In genomic region chr1:197198333-197198732, GRCh38 we compare ENCODE assay signal across 10 cellular contexts. TPM values are rescaled to one million over a fixed set of nuclear protein-coding genes. Genes with fewer than 3 reads are reported as not detected.
DNase-seq lines count a peak whose midpoint lies in the region; ATAC-seq and TF ChIP-seq lines count a peak whose summit lies in the region.
"Had no signal": no experiment of that assay in that cellular context is flagged by ENCODE, and none has a peak within 500 bp of the region (broad histone marks: within the 10 kb centered on the region; RNA-seq: fewer than 3 reads in every experiment).

No MANE protein-coding gene starts in this region.

- H3K4me1 Mint-ChIP-seq in activated naive CD8-positive, alpha-beta T cell treated with anti-CD3 and anti-CD28 coated beads, Interleukin-2, amount 50 U/mL, for 24 hours, result peaks cover 76% of the 10 kb centered on the region

- H3K4me3 Mint-ChIP-seq in activated naive CD8-positive, alpha-beta T cell treated with anti-CD3 and anti-CD28 coated beads, Interleukin-2, amount 50 U/mL, for 24 hours, result peak overlapping the region; percentile 96

- H3K9me3 ChIP-seq in heart right ventricle, result no peaks in the 10 kb centered on the region
- H3K9me3 ChIP-seq in tibial artery, result no peaks in the 10 kb centered on the region

- 76 to 91% methylated on average over 2 of the region's 2 CpGs for whole genome bisulfite sequencing in heart right ventricle, 2 donors

- H3K27ac ChIP-seq in heart right ventricle, result no peak overlapping the region
- H3K27ac ChIP-seq in tibial artery, result peak overlapping the region in 1 of 2 donors; percentile 45
- H3K27ac ChIP-seq: VCaP had no signal

- ATAC-seq in heart right ventricle, result no peak
- no peak for ATAC-seq in activated naive CD8-positive, alpha-beta T cell treated with anti-CD3 and anti-CD28 coated beads, Interleukin-2, amount 50 U/mL, for 24 hours

- H3K9me3 Mint-ChIP-seq in activated naive CD8-positive, alpha-beta T cell treated with anti-CD3 and anti-CD28 coated beads, Interleukin-2, amount 50 U/mL, for 24 hours, result no peaks in the 10 kb centered on the region

- peaks cover 5% of the 10 kb centered on the region for H3K36me3 Mint-ChIP-seq in activated naive CD8-positive, alpha-beta T cell treated with anti-CD3 and anti-CD28 coated beads, Interleukin-2, amount 50 U/mL, for 24 hours (ENCODE audit: low read depth)

- H3K4me1 ChIP-seq in heart right ventricle (peaks cover 0 to 65% (median 45%) of the 10 kb centered on the region in 9 donors), tibial artery (peaks cover 0 to 72% (median 20%) of the 10 kb centered on the region in 4 donors)

- H3K36me3 ChIP-seq in heart right ventricle (no peaks in the 10 kb centered on the region), kidney epithelial cell (ENCODE audit: control insufficient read depth, insufficient read depth, low read length) (no peaks in the 10 kb centered on the region), tibial artery (no peaks in the 10 kb centered on the region)

- H3K27ac Mint-ChIP-seq in activated naive CD8-positive, alpha-beta T cell treated with anti-CD3 and anti-CD28 coated beads, Interleukin-2, amount 50 U/mL, for 24 hours, result no peak overlapping the region

- no peaks in the 10 kb centered on the region for H3K27me3 ChIP-seq in heart right ventricle
- H3K27me3 ChIP-seq in kidney epithelial cell (ENCODE audit: control insufficient read depth, insufficient read depth, low read length), result no peaks in the 10 kb centered on the region
- H3K27me3 ChIP-seq in tibial artery, result no peaks in the 10 kb centered on the region

- no peak for TF ChIP-seq CTCF in heart right ventricle (IDR thresholded peaks at IDR 0.05)
- no peak for TF ChIP-seq CTCF in kidney epithelial cell (IDR thresholded peaks at IDR 0.05; ENCODE audit: insufficient read depth, low read length, poor library complexity, severe bottlenecking)
- no peak for TF ChIP-seq CTCF in tibial artery (IDR thresholded peaks at IDR 0.05)

- H3K27me3 Mint-ChIP-seq in activated naive CD8-positive, alpha-beta T cell treated with anti-CD3 and anti-CD28 coated beads, Interleukin-2, amount 50 U/mL, for 24 hours, result peaks cover 2% of the 10 kb centered on the region

- intact Hi-C loops in heart right ventricle (cut with DNase I), result no loop called here
- intact Hi-C loops in cardiac septum (cut with DNase I), result loop anchor here (5.0 kb wide), 1 partner anchor 46 kb away; no protein-coding TSS in a partner anchor
- intact Hi-C loops in tibial artery (cut with DNase I; ENCODE audit: low total_unique reads), result no loop called here

- no peak for DNase-seq in heart right ventricle
- DNase-seq in cardiac septum (ENCODE audit: low spot score), result no peak
- no peak for DNase-seq in activated naive CD8-positive, alpha-beta T cell treated with anti-CD3 and anti-CD28 coated beads, Interleukin-2, amount 50 U/mL, for 24 hours
- DNase-seq in kidney epithelial cell (ENCODE audit: low read depth), result no peak
- DNase-seq in tibial artery, result no peak
- DNase-seq in MV-4-11 (lab: John Stamatoyannopoulos, UW), result no peak
- DNase-seq in NCI-H1048 (lab: John Stamatoyannopoulos, UW), result no peak
- DNase-seq in NCI-H526 (lab: John Stamatoyannopoulos, UW), result no peak
- DNase-seq: midbrain had no signal

- H3K4me3 ChIP-seq in heart right ventricle (peak overlapping the region in 9 of 10 donors; percentile 4 to 94 (median 78)), kidney epithelial cell (ENCODE audit: low read depth, low read length) (peak overlapping the region; percentile 18), tibial artery (peak overlapping the region; percentile 69 to 76)

RNA-seq across cellular contexts. Expression of gene ZBTB41, which starts 2.8 kb away (rescaled TPM):
- total RNA-seq in heart right ventricle (10 to 100 TPM in 5 of 10 donors, 1 to 10 TPM in 5; 6.9 to 11.5 (median 10.2) TPM), cardiac septum (10.3 TPM), kidney epithelial cell (11.7 and 13.5 TPM in 2 replicates)
- polyA plus RNA-seq in heart right ventricle, result 1 to 10 TPM; 1.8 to 2.6 TPM

RNA-seq across cellular contexts. Expression of gene ASPM, which starts 51.9 kb away (rescaled TPM):
- 1 to 10 TPM in 2 of 10 donors, under 1 TPM in 8; 0.12 to 4.0 (median 0.41) TPM for total RNA-seq in heart right ventricle
- under 1 TPM; 0.04 to 0.22 TPM for polyA plus RNA-seq in heart right ventricle
- total RNA-seq in cardiac septum, result 0.57 TPM
- 3.7 and 4.5 TPM in 2 replicates for total RNA-seq in kidney epithelial cell

Comparison
In these comparisons a context has a peak if more than half of its experiments do, and no peak if none do; other contexts are left out.
1. H3K4me3 ChIP-seq: peak in every context shown above with its lines; median percentile 78 in heart right ventricle; 72 in tibial artery; 18 in kidney epithelial cell.